20 cellular contexts compared by ENCODE assay signal in the genomic region with DNA sequence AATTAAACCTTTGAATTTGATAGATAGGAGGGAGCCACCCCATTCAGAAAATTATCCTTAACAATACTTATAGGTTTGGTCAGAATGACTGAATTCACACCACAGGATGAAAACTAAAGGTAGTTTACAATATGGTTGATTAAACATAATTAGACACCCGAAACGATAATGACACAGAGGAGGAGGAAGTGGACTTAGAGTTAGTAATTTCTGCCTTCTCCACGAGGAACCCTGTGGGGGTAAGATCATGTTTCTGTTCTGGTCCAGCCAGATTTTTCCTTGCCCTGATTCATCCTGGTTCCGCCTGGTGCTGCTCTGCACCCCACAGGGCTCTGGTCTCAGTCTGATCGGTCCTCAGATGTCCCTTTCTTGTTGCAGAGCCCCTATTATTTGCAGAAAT.
A peak's percentile ranks its signal among the peaks of the same experiment; 100 is the strongest.
DNase-seq lines count a peak whose midpoint lies in the region; ATAC-seq and TF ChIP-seq lines count a peak whose summit lies in the region.
"Had no signal": no experiment of that assay in that cellular context is flagged by ENCODE, and none has a peak within 500 bp of the region (broad histone marks: within the 10 kb centered on the region; RNA-seq: fewer than 3 reads in every experiment).

No MANE protein-coding gene starts in this region.

- H2BK12ac ChIP-seq in mesenchymal stem cell (ENCODE audit: low read length in 2 of 2), result peak overlapping the region in 1 of 2 experiments; percentile 10

- no peaks in the 10 kb centered on the region for H3K79me1 ChIP-seq in mesenchymal stem cell (replicated peaks; ENCODE audit: low read length, poor library complexity, severe bottlenecking)

- TF ChIP-seq RAD21 in HCT116 (IDR thresholded peaks at IDR 0.05; ENCODE audit: low read depth), result no peak

- no peak overlapping the region for H3K18ac ChIP-seq in mesenchymal stem cell (ENCODE audit: low read depth in 1 of 2, low read length in 2 of 2)

- H3K36me3 ChIP-seq in HCT116 (ENCODE audit: control insufficient read depth in 1 of 2, insufficient read depth in 2 of 2, low read length in 2 of 2) (no peaks in the 10 kb centered on the region), PC-3 (ENCODE audit: low read depth, low read length) (no peaks in the 10 kb centered on the region), mesenchymal stem cell (ENCODE audit: control insufficient read depth in 1 of 2, insufficient read depth in 2 of 2, low read depth in 1 of 2, low read length in 2 of 2) (no peaks in the 10 kb centered on the region)
- H3K36me3 ChIP-seq: BLaER1 had no signal

- H3K9me3 ChIP-seq in HCT116 (ENCODE audit: control insufficient read depth in 1 of 2, insufficient read depth in 1 of 2, low read depth in 1 of 2, low read length in 2 of 2) (no peaks in the 10 kb centered on the region), PC-3 (ENCODE audit: low read length) (no peaks in the 10 kb centered on the region), mesenchymal stem cell (ENCODE audit: control insufficient read depth, low read length) (no peaks in the 10 kb centered on the region)
- H3K9me3 ChIP-seq: A549, BLaER1 had no signal

- no peak overlapping the region for H4K8ac ChIP-seq in mesenchymal stem cell (ENCODE audit: low read length)

- H2AK5ac ChIP-seq in mesenchymal stem cell (ENCODE audit: low read length, severe bottlenecking), result peak overlapping the region; percentile 0

- WGBS in mesenchymal stem cell, result 78% methylated on average over 5 of the region's 5 CpGs

- H3F3A ChIP-seq in PC-3 (ENCODE audit: low read length, unreplicated experiment), result no peaks in the 10 kb centered on the region

- H3K27ac ChIP-seq in HCT116 (ENCODE audit: low read depth, low read length) (no peak overlapping the region), PC-3 (ENCODE audit: low read length) (peak overlapping the region; percentile 12; the same call in 1 of the 2 replicates), mesenchymal stem cell (ENCODE audit: low read length, poor library complexity, severe bottlenecking) (no peak overlapping the region), caudate nucleus (ENCODE audit: low read depth, low read length) (no peak overlapping the region)
- H3K27ac ChIP-seq: BLaER1, PC-9 had no signal

- POLR2A ChIA-PET in HCT116 (lab: Charles Lee), result no interaction called here
- POLR2A ChIA-PET in PC-3 (lab: Charles Lee; ENCODE audit: unreplicated experiment), result no interaction called here

- H2AFZ ChIP-seq in HCT116 (ENCODE audit: low read depth, low read length, poor library complexity, severe bottlenecking), result peak overlapping the region; percentile 60
- peak overlapping the region; percentile 4 for H2AFZ ChIP-seq in PC-3 (ENCODE audit: low read length)
- H2AFZ ChIP-seq in mesenchymal stem cell (ENCODE audit: low read depth, low read length), result no peak overlapping the region
- H2AFZ ChIP-seq: PC-9 had no signal

- H2BK120ac ChIP-seq in mesenchymal stem cell (ENCODE audit: low read depth, low read length), result no peak overlapping the region

- H3K4me1 ChIP-seq in HCT116 (ENCODE audit: control insufficient read depth in 1 of 2, insufficient read depth in 2 of 2, low read length in 2 of 2), result peaks cover 10 to 28% of the 10 kb centered on the region in 2 experiments
- H3K4me1 ChIP-seq in PC-3 (ENCODE audit: insufficient read depth, low read length), result peaks cover 39% of the 10 kb centered on the region
- H3K4me1 ChIP-seq in mesenchymal stem cell (ENCODE audit: control insufficient read depth, insufficient read depth, low read depth, low read length), result peaks cover 4% of the 10 kb centered on the region
- H3K4me1 ChIP-seq: BLaER1 had no signal

- TF ChIP-seq CTCF in HCT116 (IDR thresholded peaks at IDR 0.05 in 2 of 3, conservative IDR thresholded peaks at IDR 0.05 in 1 of 3; ENCODE audit: borderline replicate concordance in 1 of 3, insufficient read depth in 1 of 3, low read depth in 2 of 3, low read length in 2 of 3), result no peak
- no peak for TF ChIP-seq CTCF in PC-3 (conservative IDR thresholded peaks at IDR 0.05; ENCODE audit: low read depth, low read length)

- H3K4me3 ChIP-seq in HCT116 (replicated peaks in 1 of 2; ENCODE audit: low read depth in 1 of 2, low read length in 2 of 2), result no peak overlapping the region
- H3K4me3 ChIP-seq in PC-3 (ENCODE audit: low read length), result no peak overlapping the region
- no peak overlapping the region for H3K4me3 ChIP-seq in mesenchymal stem cell (ENCODE audit: insufficient read depth in 1 of 2, low read depth in 1 of 2, low read length in 2 of 2)
- H3K4me3 ChIP-seq: A549, BLaER1, K562, PC-9 had no signal

- H3K4ac ChIP-seq in mesenchymal stem cell (ENCODE audit: low read depth in 1 of 2, low read length in 2 of 2), result no peak overlapping the region

- H3K79me2 ChIP-seq in HCT116 (ENCODE audit: insufficient read depth, low read length) (no peaks in the 10 kb centered on the region), PC-3 (ENCODE audit: low read length) (0 out of 2 replicates have a peak, but pooled peaks cover 6% of the 10 kb centered on the region)

- no peak for TF ChIP-seq POLR2A in HCT116 (IDR thresholded peaks at IDR 0.05; ENCODE audit: borderline replicate concordance, extremely low read depth, insufficient read depth, insufficient read length)

- H4K20me1 ChIP-seq in HCT116 (ENCODE audit: insufficient read depth) (no peaks in the 10 kb centered on the region), PC-3 (ENCODE audit: low read length) (no peaks in the 10 kb centered on the region)
- H4K20me1 ChIP-seq: BLaER1 had no signal

- H3K9me2 ChIP-seq in HCT116 (ENCODE audit: insufficient read depth), result no peaks in the 10 kb centered on the region
- H3K9me2 ChIP-seq in PC-3 (replicated peaks; ENCODE audit: low read length), result no peaks in the 10 kb centered on the region

- H3K27me3 ChIP-seq in HCT116 (ENCODE audit: insufficient read depth, low read length) (no peaks in the 10 kb centered on the region), PC-3 (ENCODE audit: low read length) (no peaks in the 10 kb centered on the region), mesenchymal stem cell (ENCODE audit: control insufficient read depth in 1 of 2, insufficient read depth in 1 of 2, low read length in 2 of 2) (no peaks in the 10 kb centered on the region)
- H3K27me3 ChIP-seq: BLaER1 had no signal

- no peak for DNase-seq in HCT116 (ENCODE audit: low read depth, low spot score)
- peak; percentile 80 to 92 for DNase-seq in NCI-H2081 (lab: John Stamatoyannopoulos, UW)
- DNase-seq in PC-3, result peak; percentile 45
- no peak for DNase-seq in mesenchymal stem cell
- no peak for DNase-seq in caudate nucleus (lab: John Stamatoyannopoulos, UW)
- no peak for DNase-seq in NCI-H82 treated with DMSO at 0.1 percent for 48 hours (lab: John Stamatoyannopoulos, UW; ENCODE audit: unreplicated experiment)
- DNase-seq: CD4-positive, alpha-beta memory T cell; H9; NCI-H1436; NCI-H1930; NCI-H2171; NCI-H446; NCI-H526 treated with DMSO at 0.1 percent for 48 hours; T-helper 17 cell had no signal

- RAD21 ChIA-PET in HCT116 (lab: Charles Lee; ENCODE audit: low non-redundant PET in 1 of 2, low total read pairs in 2 of 2, uncharacterized antibody in 2 of 2, unreplicated experiment in 2 of 2), result no interaction called here

- no peak overlapping the region for H3K9ac ChIP-seq in HCT116 (ENCODE audit: low read length)
- no peak overlapping the region for H3K9ac ChIP-seq in PC-3 (ENCODE audit: low read length)
- no peak overlapping the region for H3K9ac ChIP-seq in mesenchymal stem cell (ENCODE audit: low read length)
- H3K9ac ChIP-seq: BLaER1 had no signal

- no TSS peak for BruUV-seq in HCT116 (replicated peaks; lab: Mats Ljungman, UMichigan)
- BruUV-seq in PC-3 (replicated peaks; lab: Mats Ljungman, UMichigan), result no TSS peak

- ATAC-seq in HCT116 (no peak), PC-3 (peak; percentile 55; the same call in 1 of the 2 replicates), GM21381 (IDR thresholded peaks at IDR 0.05; ENCODE audit: unreplicated experiment) (no peak), GM21576 (IDR thresholded peaks at IDR 0.05; ENCODE audit: unreplicated experiment) (no peak)
- ATAC-seq: A549, K562, T-helper 17 cell had no signal

- no peak overlapping the region for H3K23ac ChIP-seq in mesenchymal stem cell (ENCODE audit: low read length in 2 of 2)

- no peak overlapping the region for H3K14ac ChIP-seq in mesenchymal stem cell (ENCODE audit: low read length in 2 of 2)

- CTCF ChIA-PET in HCT116 (lab: Charles Lee), result no interaction called here
- CTCF ChIA-PET in PC-3 (lab: Charles Lee), result no interaction called here

- intact Hi-C loops in HCT116 (cut with micrococcal nuclease) (no loop called here), PC-3 (cut with micrococcal nuclease) (no loop called here)

- no peak overlapping the region for H4K91ac ChIP-seq in mesenchymal stem cell (ENCODE audit: low read length)

- H2BK5ac ChIP-seq in mesenchymal stem cell (ENCODE audit: low read depth, low read length, poor library complexity, severe bottlenecking), result no peak overlapping the region

- H2BK15ac ChIP-seq in mesenchymal stem cell (ENCODE audit: low read depth, poor library complexity, severe bottlenecking), result no peak overlapping the region

- H3K4me2 ChIP-seq in HCT116 (ENCODE audit: low read length) (no peak overlapping the region), PC-3 (ENCODE audit: low read length) (peak overlapping the region; percentile 8; the same call in 1 of the 2 replicates), mesenchymal stem cell (ENCODE audit: low read length, poor library complexity, severe bottlenecking) (no peak overlapping the region)
- H3K4me2 ChIP-seq: A549, BLaER1, PC-9 had no signal

TF ChIP-seq in HCT116, 20 proteins besides CTCF, POLR2A, EP300 and RAD21 (continues in another document):
- TF ChIP-seq ZNF274 (IDR thresholded peaks at IDR 0.05; ENCODE audit: low read depth, low read length) (no peak), JUND (IDR thresholded peaks at IDR 0.05) (no peak), ZFX (IDR thresholded peaks at IDR 0.05) (no peak), CBX3 (IDR thresholded peaks at IDR 0.05; ENCODE audit: low read depth) (no peak)
- TF ChIP-seq, protein P1, sequence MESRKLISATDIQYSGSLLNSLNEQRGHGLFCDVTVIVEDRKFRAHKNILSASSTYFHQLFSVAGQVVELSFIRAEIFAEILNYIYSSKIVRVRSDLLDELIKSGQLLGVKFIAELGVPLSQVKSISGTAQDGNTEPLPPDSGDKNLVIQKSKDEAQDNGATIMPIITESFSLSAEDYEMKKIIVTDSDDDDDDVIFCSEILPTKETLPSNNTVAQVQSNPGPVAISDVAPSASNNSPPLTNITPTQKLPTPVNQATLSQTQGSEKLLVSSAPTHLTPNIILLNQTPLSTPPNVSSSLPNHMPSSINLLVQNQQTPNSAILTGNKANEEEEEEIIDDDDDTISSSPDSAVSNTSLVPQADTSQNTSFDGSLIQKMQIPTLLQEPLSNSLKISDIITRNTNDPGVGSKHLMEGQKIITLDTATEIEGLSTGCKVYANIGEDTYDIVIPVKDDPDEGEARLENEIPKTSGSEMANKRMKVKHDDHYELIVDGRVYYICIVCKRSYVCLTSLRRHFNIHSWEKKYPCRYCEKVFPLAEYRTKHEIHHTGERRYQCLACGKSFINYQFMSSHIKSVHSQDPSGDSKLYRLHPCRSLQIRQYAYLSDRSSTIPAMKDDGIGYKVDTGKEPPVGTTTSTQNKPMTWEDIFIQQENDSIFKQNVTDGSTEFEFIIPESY (IDR thresholded peaks at IDR 0.05; ENCODE audit: extremely low read depth, insufficient replicate concordance, low read length), result no peak

Comparison
In these comparisons a context has a peak if more than half of its experiments do, and no peak if none do; other contexts are left out.
1. DNase-seq: peak in NCI-H2081 (2 of 2) and PC-3 (single experiment); none in HCT116 (single experiment), mesenchymal stem cell (single experiment), caudate nucleus (0 of 61) and NCI-H82 treated with DMSO at 0.1 percent for 48 hours (single experiment).